12 cellular contexts compared by ENCODE assay signal in the genomic region with DNA sequence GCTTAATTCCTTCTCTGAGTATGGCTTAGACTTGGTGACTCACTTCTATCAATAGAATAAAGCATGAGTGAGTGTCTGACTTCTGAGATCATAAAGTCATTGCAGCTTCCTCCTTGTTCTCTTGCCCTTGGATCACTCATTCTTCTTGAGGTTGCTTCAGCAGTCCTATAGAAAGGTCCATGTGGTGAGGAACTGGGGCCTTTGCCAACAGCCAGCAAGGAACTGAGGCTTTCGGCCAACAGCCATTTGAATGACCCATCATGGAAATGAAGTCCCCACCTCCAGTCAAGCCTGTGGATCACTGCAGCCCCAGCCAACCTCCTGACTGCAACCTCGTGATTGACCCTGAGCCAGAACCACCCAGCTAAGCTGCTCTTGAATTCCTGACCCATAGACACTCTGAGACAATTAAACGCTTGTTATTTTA.
A peak's percentile ranks its signal among the peaks of the same experiment; 100 is the strongest.
DNase-seq lines count a peak whose midpoint lies in the region; ATAC-seq and TF ChIP-seq lines count a peak whose summit lies in the region.
"Had no signal": no experiment of that assay in that cellular context is flagged by ENCODE, and none has a peak within 500 bp of the region (broad histone marks: within the 10 kb centered on the region; RNA-seq: fewer than 3 reads in every experiment).

No MANE protein-coding gene starts in this region.

- H3K36me3 Mint-ChIP-seq in endothelial cell (ENCODE audit: low read depth, unreplicated experiment) = no peaks in the 10 kb centered on the region

- peak overlapping the region; percentile 11; the same call in 1 of the 2 replicates for H3K9ac ChIP-seq in PC-3 (ENCODE audit: low read length)

- no peak overlapping the region for H3K27ac Mint-ChIP-seq in endothelial cell (ENCODE audit: unreplicated experiment)

- H3K4me3 ChIP-seq in PC-3 (ENCODE audit: low read length) (no peak overlapping the region), mucosa of descending colon (no peak overlapping the region)
- H3K4me3 ChIP-seq: esophagus squamous epithelium had no signal

- POLR2A ChIA-PET in PC-3 (lab: Charles Lee; ENCODE audit: unreplicated experiment) = interaction anchor here (0.5 to 0.6 kb wide), 2 partner anchors 159 to 516 kb away, joined by 3 to 4 read pairs; a partner anchor contains a TSS

- H3K4me1 Mint-ChIP-seq in endothelial cell (ENCODE audit: unreplicated experiment) = no peaks in the 10 kb centered on the region

- peak overlapping the region; percentile 20 for H3K4me2 ChIP-seq in PC-3 (ENCODE audit: low read length)

- H3K36me3 ChIP-seq in PC-3 (ENCODE audit: low read depth, low read length) (no peaks in the 10 kb centered on the region), mucosa of descending colon (ENCODE audit: low read depth) (no peaks in the 10 kb centered on the region)
- H3K36me3 ChIP-seq: esophagus squamous epithelium had no signal

- intact Hi-C loops in PC-3 (cut with micrococcal nuclease) = loop anchor here (5.0 kb wide), 1 partner anchor 241 kb away; no protein-coding TSS in a partner anchor
- intact Hi-C loops in mucosa of descending colon (cut with DNase I, micrococcal nuclease) = no loop called here

- DNase-seq in AG20443 (ENCODE audit: low spot score) (peak; percentile 84), PC-3 (peak; percentile 93), epidermal melanocyte (ENCODE audit: insufficient read length, low spot score) (peak; percentile 78), mucosa of descending colon (no peak), GM19240 (ENCODE audit: insufficient read length, low spot score) (no peak), NCI-H524 treated with DMSO at 0.1 percent for 48 hours (lab: John Stamatoyannopoulos, UW) (no peak), endothelial cell (ENCODE audit: low spot score) (no peak)
- DNase-seq in stimulated activated CD4-positive, alpha-beta T cell treated with anti-CD3 and anti-CD28 coated beads, Interleukin-4, amount 100 ng/mL, for 1 hour = no peak
- DNase-seq: DMS 273 treated with DMSO at 0.1 percent for 48 hours, esophagus squamous epithelium, NCI-H1436 treated with DMSO at 0.1 percent for 48 hours had no signal

- peaks cover 40% of the 10 kb centered on the region for H3K4me1 ChIP-seq in PC-3 (ENCODE audit: insufficient read depth, low read length)
- no peaks in the 10 kb centered on the region for H3K4me1 ChIP-seq in mucosa of descending colon (ENCODE audit: low read depth)

- no peaks in the 10 kb centered on the region for H3F3A ChIP-seq in PC-3 (ENCODE audit: low read length, unreplicated experiment)

- no peaks in the 10 kb centered on the region for H3K27me3 Mint-ChIP-seq in endothelial cell (ENCODE audit: unreplicated experiment)

- no peak overlapping the region for H3K4me3 Mint-ChIP-seq in endothelial cell (ENCODE audit: unreplicated experiment)
- H3K4me3 Mint-ChIP-seq: nephron had no signal

- H3K27ac ChIP-seq in PC-3 (ENCODE audit: low read length) = peak overlapping the region; percentile 75
- H3K27ac ChIP-seq: esophagus squamous epithelium had no signal

- CTCF ChIA-PET in PC-3 (lab: Charles Lee) = interaction anchor here (0.6 kb wide), 2 partner anchors 99 to 146 kb away, joined by 3 read pairs; no protein-coding TSS in a partner anchor

- no peak for TF ChIP-seq CTCF in PC-3 (conservative IDR thresholded peaks at IDR 0.05; ENCODE audit: low read depth, low read length)
- TF ChIP-seq CTCF in mucosa of descending colon (IDR thresholded peaks at IDR 0.05) = no peak
- no peak for TF ChIP-seq CTCF in endothelial cell (IDR thresholded peaks at IDR 0.05; ENCODE audit: unreplicated experiment)

- peak; percentile 61 for ATAC-seq in PC-3
- peak; percentile 43 for ATAC-seq in mucosa of descending colon

- H4K20me1 ChIP-seq in PC-3 (ENCODE audit: low read length) = no peaks in the 10 kb centered on the region

- no peaks in the 10 kb centered on the region for H3K27me3 ChIP-seq in PC-3 (ENCODE audit: low read length)
- H3K27me3 ChIP-seq: esophagus squamous epithelium had no signal

- no peaks in the 10 kb centered on the region for H3K9me3 ChIP-seq in PC-3 (ENCODE audit: low read length)
- no peaks in the 10 kb centered on the region for H3K9me3 ChIP-seq in mucosa of descending colon
- H3K9me3 ChIP-seq: esophagus squamous epithelium had no signal

- H3K9me2 ChIP-seq in PC-3 (replicated peaks; ENCODE audit: low read length) = no peaks in the 10 kb centered on the region

- BruUV-seq in PC-3 (replicated peaks; lab: Mats Ljungman, UMichigan) = no TSS peak

- H3K79me2 ChIP-seq in PC-3 (ENCODE audit: low read length) = no peaks in the 10 kb centered on the region

- no peak overlapping the region; the same call in 1 of the 2 replicates for H2AFZ ChIP-seq in PC-3 (ENCODE audit: low read length)

- no peaks in the 10 kb centered on the region for H3K9me3 Mint-ChIP-seq in endothelial cell (ENCODE audit: unreplicated experiment)
- H3K9me3 Mint-ChIP-seq: nephron had no signal

Comparison
In these comparisons a context has a peak if more than half of its experiments do, and no peak if none do; other contexts are left out.
1. DNase-seq: peak in AG20443 (single experiment), PC-3 (single experiment) and epidermal melanocyte (single experiment); none in mucosa of descending colon (0 of 3), GM19240 (single experiment), NCI-H524 treated with DMSO at 0.1 percent for 48 hours (single experiment), stimulated activated CD4-positive, alpha-beta T cell treated with anti-CD3 and anti-CD28 coated beads, Interleukin-4, amount 100 ng/mL, for 1 hour (single experiment) and endothelial cell (single experiment).